9 cellular contexts compared by ENCODE assay signal in the genomic region with DNA sequence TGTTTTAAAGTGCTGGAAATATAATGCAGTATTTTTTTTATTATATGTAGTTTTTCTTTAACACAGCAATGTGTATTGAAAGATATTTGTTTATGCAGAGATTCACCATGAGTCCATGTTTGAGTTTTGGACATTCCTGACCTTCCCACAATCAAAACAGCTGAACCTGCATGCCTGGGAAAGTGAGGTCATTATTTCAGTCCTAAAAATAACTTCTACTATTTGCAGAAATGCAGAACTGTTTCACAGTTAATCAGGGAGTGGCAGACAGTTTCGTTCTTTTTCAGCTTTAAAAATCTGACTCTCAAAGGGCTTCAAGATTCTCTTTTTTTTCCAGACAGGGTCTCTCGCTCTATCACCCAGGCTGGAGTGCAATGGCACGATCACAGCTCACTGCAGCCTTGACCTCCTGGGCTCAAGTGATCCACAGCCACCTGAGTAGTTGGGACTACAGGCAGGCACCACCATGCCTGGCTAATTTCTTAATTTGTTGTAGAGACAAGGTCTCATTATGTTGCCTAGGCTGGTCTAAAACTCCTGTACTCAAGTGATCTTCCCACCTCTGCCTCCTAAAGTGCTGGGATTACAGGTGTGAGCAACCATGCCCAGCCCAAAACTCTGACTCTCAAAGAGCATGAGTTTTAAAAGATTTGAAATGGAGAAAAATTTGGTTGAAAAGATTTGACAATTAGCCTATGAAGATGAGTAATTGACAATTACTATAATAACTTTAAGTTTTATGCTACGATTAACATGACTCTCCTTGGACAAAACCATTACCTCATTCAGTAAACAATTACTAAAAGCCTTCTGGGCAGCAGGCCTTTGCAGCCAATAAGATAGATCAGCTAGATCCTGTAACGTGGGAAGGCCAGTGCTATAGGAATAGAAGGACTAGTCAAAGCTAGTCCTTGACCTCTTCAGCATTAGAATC. TPM values are rescaled to one million over a fixed set of nuclear protein-coding genes. Genes with fewer than 3 reads are reported as not detected.
DNase-seq lines count a peak whose midpoint lies in the region; ATAC-seq and TF ChIP-seq lines count a peak whose summit lies in the region.
"Had no signal": no experiment of that assay in that cellular context is flagged by ENCODE, and none has a peak within 500 bp of the region (broad histone marks: within the 10 kb centered on the region; RNA-seq: fewer than 3 reads in every experiment).

No MANE protein-coding gene starts in this region.

- no peaks in the 10 kb centered on the region for H3K27me3 ChIP-seq in CD4-positive, alpha-beta T cell (ENCODE audit: control insufficient read depth, insufficient read depth, low read length)
- H3K27me3 ChIP-seq in IMR-90 (ENCODE audit: control insufficient read depth, insufficient read depth, low read length) = no peaks in the 10 kb centered on the region

- H4K8ac ChIP-seq in IMR-90 (ENCODE audit: low read depth in 2 of 2, low read length in 2 of 2) = peak overlapping the region in 1 of 2 experiments; percentile 62; a peak in 1 of 4 replicates

- no peak for TF ChIP-seq RAD21 in IMR-90 (IDR thresholded peaks at IDR 0.05; ENCODE audit: low read length)

- peak overlapping the region; percentile 40; the same call in 1 of the 2 replicates for H3K9ac ChIP-seq in IMR-90 (ENCODE audit: low read depth, low read length)

- peak overlapping the region; percentile 78 for H3K4me2 ChIP-seq in IMR-90 (ENCODE audit: low read depth, low read length)

- WGBS in IMR-90 (ENCODE audit: extremely low coverage in 2 of 2, insufficient read length in 1 of 2), 2 experiments = no CpG with 5 or more reads among the region's 5 CpGs

- dilution Hi-C loops in IMR-90 (cut with HindIII; ENCODE audit: low sequenced_read_pairs, unreplicated experiment) = no loop called here

- in situ Hi-C loops in IMR-90 (cut with MboI; ENCODE audit: low sequenced_read_pairs) = no loop called here

- no peak overlapping the region for H3K27ac ChIP-seq in CD4-positive, alpha-beta T cell (ENCODE audit: low read depth, low read length)
- peak overlapping the region; percentile 75 for H3K27ac ChIP-seq in IMR-90 (ENCODE audit: insufficient read depth, low read length)

- peak overlapping the region; percentile 51; the same call in 1 of the 3 replicates for H2BK15ac ChIP-seq in IMR-90 (ENCODE audit: low read depth, low read length)

- H3K27ac Mint-ChIP-seq in CD4-positive, alpha-beta T cell = peak overlapping the region; percentile 100
- H3K27ac Mint-ChIP-seq in naive B cell = peak overlapping the region; percentile 78 to 98 (median 90)

- H3K9me3 Mint-ChIP-seq in CD4-positive, alpha-beta T cell = no peaks in the 10 kb centered on the region
- no peaks in the 10 kb centered on the region for H3K9me3 Mint-ChIP-seq in naive B cell

- POLR2A ChIA-PET in CD4-positive, alpha-beta T cell (lab: Charles Lee) = interaction anchor here (1.0 to 2.3 kb wide), 6 partner anchors 9 to 337 kb away, joined by 3 to 12 read pairs (median 4); a partner anchor contains a TSS
- POLR2A ChIA-PET in IMR-90 (lab: Charles Lee; ENCODE audit: unreplicated experiment) = no interaction called here

- no peak overlapping the region; the same call in 1 of the 2 replicates for H3K56ac ChIP-seq in IMR-90 (ENCODE audit: extremely low read depth, insufficient read depth, low read length)

- no peak for ATAC-seq in CD4-positive, alpha-beta T cell (ENCODE audit: poor library complexity)
- ATAC-seq in IMR-90 (ENCODE audit: low read depth) (peak; percentile 51), naive B cell (ENCODE audit: low read depth in 2 of 2) (no peak), HG03025 (IDR thresholded peaks at IDR 0.05; ENCODE audit: low FRiP score, unreplicated experiment) (no peak), GM19397 (IDR thresholded peaks at IDR 0.05; ENCODE audit: unreplicated experiment) (no peak)

- H3K4me1 Mint-ChIP-seq in CD4-positive, alpha-beta T cell (ENCODE audit: low read depth) = peaks cover 88% of the 10 kb centered on the region
- peaks cover 59 to 79% (median 65%) of the 10 kb centered on the region in 3 donors for H3K4me1 Mint-ChIP-seq in naive B cell

- CTCF ChIA-PET in CD4-positive, alpha-beta T cell (lab: Charles Lee) = interaction anchor here (2.3 kb wide), 1 partner anchor 11 kb away, joined by 11 read pairs; no protein-coding TSS in a partner anchor
- CTCF ChIA-PET in IMR-90 (lab: Yijun Ruan, JAX) = interaction anchor here (0.7 kb wide), 1 partner anchor 11 kb away, joined by 3 read pairs; no protein-coding TSS in a partner anchor

- no peak overlapping the region for H2AK9ac ChIP-seq in IMR-90 (replicated peaks; ENCODE audit: low read depth, low read length, poor library complexity)

- peaks cover 86% of the 10 kb centered on the region for H3K36me3 Mint-ChIP-seq in CD4-positive, alpha-beta T cell (ENCODE audit: low read depth)
- H3K36me3 Mint-ChIP-seq in naive B cell = peaks cover 18 to 31% of the 10 kb centered on the region in 2 donors

- H4K91ac ChIP-seq in IMR-90 (ENCODE audit: insufficient read depth, low read depth, low read length) = peak overlapping the region; percentile 71

- peak overlapping the region; percentile 79 for H2BK120ac ChIP-seq in IMR-90 (ENCODE audit: low read depth, low read length)

- no peak overlapping the region for H2AFZ ChIP-seq in IMR-90 (replicated peaks; ENCODE audit: low read length, poor library complexity)

- no peak for DNase-seq in CD4-positive, alpha-beta T cell
- peak; percentile 91 for DNase-seq in IMR-90
- DNase-seq in choroid plexus epithelial cell (ENCODE audit: low read depth) = peak; percentile 82
- no peak for DNase-seq in naive B cell
- no peak for DNase-seq in MV-4-11 (lab: John Stamatoyannopoulos, UW)
- DNase-seq in iPS-NIHi7 (ENCODE audit: extremely low spot score) = no peak
- DNase-seq: NCI-H1436 had no signal

- H3K4me1 ChIP-seq in IMR-90 (ENCODE audit: control insufficient read depth, insufficient read depth, low read length) = peaks cover 15% of the 10 kb centered on the region

- peak overlapping the region; percentile 49 for H3K18ac ChIP-seq in IMR-90 (ENCODE audit: low read depth, low read length)

- H2BK5ac ChIP-seq in IMR-90 (ENCODE audit: low read depth, low read length, poor library complexity, severe bottlenecking) = peak overlapping the region; percentile 81

- no peak for TF ChIP-seq POLR2A in IMR-90 (IDR thresholded peaks at IDR 0.05; ENCODE audit: low read depth, low read length)

- H2BK20ac ChIP-seq in IMR-90 (ENCODE audit: low read depth, low read length) = peak overlapping the region; percentile 22; the same call in 1 of the 2 replicates

- H3K9me1 ChIP-seq in IMR-90 (ENCODE audit: insufficient read depth, low read length) = no peaks in the 10 kb centered on the region

- H3K4me3 ChIP-seq in IMR-90 (ENCODE audit: insufficient read depth, low read depth, low read length) = no peak overlapping the region
- no peak overlapping the region for H3K4me3 ChIP-seq in choroid plexus epithelial cell (ENCODE audit: low read depth, low read length)

- peak overlapping the region; percentile 19; the same call in 1 of the 2 replicates for H3K23ac ChIP-seq in IMR-90 (ENCODE audit: low read depth, low read length)

- peak overlapping the region; percentile 83 for H3K4ac ChIP-seq in IMR-90 (ENCODE audit: low read depth, low read length)

- peak overlapping the region; percentile 39; the same call in 1 of the 2 replicates for H3K14ac ChIP-seq in IMR-90 (replicated peaks; ENCODE audit: low read depth, low read length)

- no peaks in the 10 kb centered on the region for H3K9me3 ChIP-seq in CD4-positive, alpha-beta T cell (ENCODE audit: control insufficient read depth, low read length)
- no peaks in the 10 kb centered on the region for H3K9me3 ChIP-seq in IMR-90 (ENCODE audit: control insufficient read depth, insufficient read depth, low read length)

- peaks cover 23% of the 10 kb centered on the region for H4K20me1 ChIP-seq in IMR-90 (ENCODE audit: insufficient read depth, low read length)

- peaks cover 35% of the 10 kb centered on the region for H3K36me3 ChIP-seq in IMR-90 (ENCODE audit: control insufficient read depth, insufficient read depth, low read length)

- H3K79me1 ChIP-seq in IMR-90 (ENCODE audit: low read depth in 1 of 2, low read length in 2 of 2) = peaks cover 33 to 66% of the 10 kb centered on the region in 2 experiments

- no peak for TF ChIP-seq CTCF in CD4-positive, alpha-beta T cell (IDR thresholded peaks at IDR 0.05)
- TF ChIP-seq CTCF in IMR-90 (conservative IDR thresholded peaks at IDR 0.05; ENCODE audit: low read depth, low read length) = no peak
- TF ChIP-seq CTCF in choroid plexus epithelial cell (conservative IDR thresholded peaks at IDR 0.05; ENCODE audit: low read depth, low read length) = no peak

- BruUV-seq in IMR-90 (replicated peaks; lab: Mats Ljungman, UMichigan) = no TSS peak

- intact Hi-C loops in CD4-positive, alpha-beta T cell (cut with DNase I, micrococcal nuclease) = loop anchor here in 1 of 2 experiments (10.0 kb wide), 1 partner anchor 602 kb away; a partner anchor contains a TSS
- intact Hi-C loops in IMR-90 (cut with micrococcal nuclease) = no loop called here

- H3K4me3 Mint-ChIP-seq in CD4-positive, alpha-beta T cell = no peak overlapping the region
- peak overlapping the region; percentile 9 to 74 (median 51) for H3K4me3 Mint-ChIP-seq in naive B cell

- 0 out of 2 replicates have a peak overlapping the region, but pooled peaks have one; percentile 30 for H2AK5ac ChIP-seq in IMR-90 (ENCODE audit: low read depth, low read length)

- no peaks in the 10 kb centered on the region for H3K27me3 Mint-ChIP-seq in CD4-positive, alpha-beta T cell
- no peaks in the 10 kb centered on the region for H3K27me3 Mint-ChIP-seq in naive B cell

- H4K5ac ChIP-seq in IMR-90 (ENCODE audit: low read depth, low read length) = peak overlapping the region; percentile 30; the same call in 1 of the 2 replicates

RNA-seq across cellular contexts. Expression of a gene that starts 5.0 kb away (rescaled TPM):
- 100 to 1,000 TPM; 128 to 133 TPM for total RNA-seq in CD4-positive, alpha-beta T cell
- total RNA-seq in IMR-90 (2012; rRNA removed) = 593 and 692 TPM in 2 replicates
- polyA plus RNA-seq in IMR-90 (2012; rRNA removed) (753 and 816 TPM in 2 replicates), naive B cell (ENCODE audit: low read depth in 6 of 6) (100 to 1,000 TPM; 574 to 848 (median 647) TPM)
- 265 and 382 TPM in 2 replicates for polyA plus RNA-seq in IMR-90 (2012; cell fraction: cytosol; rRNA removed)
- 98.0 and 290 TPM in 2 replicates for polyA plus RNA-seq in IMR-90 (2012; cell fraction: nucleus; rRNA removed; ENCODE audit: low replicate concordance)

RNA-seq across cellular contexts. Expression of a gene that starts 9.4 kb away (rescaled TPM):
- total RNA-seq in CD4-positive, alpha-beta T cell = 100 to 1,000 TPM; 188 to 190 TPM
- total RNA-seq in IMR-90 (2012; rRNA removed) = 580 and 743 TPM in 2 replicates
- polyA plus RNA-seq in IMR-90 (2012; rRNA removed) (469 and 549 TPM in 2 replicates), naive B cell (ENCODE audit: low read depth in 6 of 6) (1,000 to 10,000 TPM; 1,232 to 1,667 (median 1,472) TPM)
- polyA plus RNA-seq in IMR-90 (2012; cell fraction: cytosol; rRNA removed) = 192 and 196 TPM in 2 replicates
- 65.1 and 308 TPM in 2 replicates for polyA plus RNA-seq in IMR-90 (2012; cell fraction: nucleus; rRNA removed; ENCODE audit: low replicate concordance)

RNA-seq across cellular contexts. Expression of a gene that starts 37.2 kb away (rescaled TPM):
- 1 to 10 TPM in 1 of 2 experiments, under 1 TPM in 1; 0.74 to 1.5 TPM for total RNA-seq in CD4-positive, alpha-beta T cell
- total RNA-seq in IMR-90 (2012; rRNA removed) = under 0.01 TPM in 2 replicates
- 0.04 and 0.10 TPM in 2 replicates for polyA plus RNA-seq in IMR-90 (2012; rRNA removed)
- polyA plus RNA-seq in IMR-90 (2012; cell fraction: cytosol; rRNA removed) = 0.01 TPM in 1 of 2 replicates, not detected in the other
- 0.02 TPM in 2 replicates for polyA plus RNA-seq in IMR-90 (2012; cell fraction: nucleus; rRNA removed; ENCODE audit: low replicate concordance)
- 1 to 10 TPM in 2 of 6 donors, under 1 TPM in 3, not detected in 1; 0.08 to 1.5 (median 0.85) TPM for polyA plus RNA-seq in naive B cell (ENCODE audit: low read depth in 6 of 6)

Comparison
In these comparisons a context has a peak if more than half of its experiments do, and no peak if none do; other contexts are left out.
1. DNase-seq: peak in IMR-90 (single experiment) and choroid plexus epithelial cell (single experiment); none in CD4-positive, alpha-beta T cell (0 of 10), naive B cell (single experiment), MV-4-11 (single experiment) and iPS-NIHi7 (single experiment).